Comparison of ENCODE assay signal across 28 cellular contexts in genomic region chr5:105954341-105954740, GRCh38.
"Had no signal": no experiment of that assay in that cellular context is flagged by ENCODE, and none has a peak within 500 bp of the region (broad histone marks: within the 10 kb centered on the region; RNA-seq: fewer than 3 reads in every experiment).

No MANE protein-coding gene starts in this region.

- H3K4me3 Mint-ChIP-seq: activated CD4-positive, alpha-beta T cell treated with anti-CD3 and anti-CD28 coated beads, Interleukin-2, amount 10 ng/mL, durations not matched to agents 7 days and 5 days; activated CD8-positive, alpha-beta memory T cell treated with anti-CD3 and anti-CD28 coated beads, Interleukin-2, amount 10 ng/mL, durations not matched to agents 7 days and 5 days; activated CD8-positive, alpha-beta T cell treated with anti-CD3 and anti-CD28 coated beads for 36 hours; activated naive CD8-positive, alpha-beta T cell treated with anti-CD3 and anti-CD28 coated beads, Interleukin-2, amount 50 U/mL, for 24 hours; mesothelial cell of epicardium; natural killer cell; stimulated activated naive CD8-positive, alpha-beta T cell treated with anti-CD3 and anti-CD28 coated beads, Interleukin-15, Interleukin-2, amounts not matched to agents 100 ng/mL and 50 ng/mL, for 24 hours; T-helper 2 cell treated with Interferon-gamma antibody and Interleukin-4, amounts not matched to agents 5 μg/mL and 100 μg/mL, for 36 hours had no signal

- H3K36me3 Mint-ChIP-seq: activated CD8-positive, alpha-beta memory T cell treated with anti-CD3 and anti-CD28 coated beads, Interleukin-2, amount 10 ng/mL, durations not matched to agents 7 days and 5 days; mesothelial cell of epicardium; natural killer cell had no signal

- H3K27ac Mint-ChIP-seq: activated CD4-positive, alpha-beta T cell treated with anti-CD3 and anti-CD28 coated beads, Interleukin-2, amount 10 ng/mL, durations not matched to agents 7 days and 5 days; activated CD8-positive, alpha-beta memory T cell treated with anti-CD3 and anti-CD28 coated beads, Interleukin-2, amount 10 ng/mL, durations not matched to agents 7 days and 5 days; activated CD8-positive, alpha-beta T cell treated with anti-CD3 and anti-CD28 coated beads for 36 hours; activated naive CD8-positive, alpha-beta T cell treated with anti-CD3 and anti-CD28 coated beads, Interleukin-2, amount 50 U/mL, for 24 hours; mesothelial cell of epicardium; natural killer cell; stimulated activated naive CD8-positive, alpha-beta T cell treated with anti-CD3 and anti-CD28 coated beads, Interleukin-15, Interleukin-2, amounts not matched to agents 100 ng/mL and 50 ng/mL, for 24 hours; T-helper 2 cell treated with Interferon-gamma antibody and Interleukin-4, amounts not matched to agents 5 μg/mL and 100 μg/mL, for 36 hours had no signal

- H3K9me3 Mint-ChIP-seq: activated CD4-positive, alpha-beta T cell treated with anti-CD3 and anti-CD28 coated beads, Interleukin-2, amount 10 ng/mL, durations not matched to agents 7 days and 5 days had no signal

- H3K27me3 Mint-ChIP-seq: activated CD4-positive, alpha-beta T cell treated with anti-CD3 and anti-CD28 coated beads, Interleukin-2, amount 10 ng/mL, durations not matched to agents 7 days and 5 days; activated CD8-positive, alpha-beta memory T cell treated with anti-CD3 and anti-CD28 coated beads, Interleukin-2, amount 10 ng/mL, durations not matched to agents 7 days and 5 days; activated CD8-positive, alpha-beta T cell treated with anti-CD3 and anti-CD28 coated beads for 36 hours; activated naive CD8-positive, alpha-beta T cell treated with anti-CD3 and anti-CD28 coated beads, Interleukin-2, amount 50 U/mL, for 24 hours; stimulated activated naive CD8-positive, alpha-beta T cell treated with anti-CD3 and anti-CD28 coated beads, Interleukin-15, Interleukin-2, amounts not matched to agents 100 ng/mL and 50 ng/mL, for 24 hours had no signal

- ATAC-seq: activated CD8-positive, alpha-beta memory T cell treated with anti-CD3 and anti-CD28 coated beads, Interleukin-2, amount 10 ng/mL, durations not matched to agents 7 days and 5 days; activated CD8-positive, alpha-beta T cell treated with anti-CD3 and anti-CD28 coated beads for 36 hours; activated naive CD8-positive, alpha-beta T cell treated with anti-CD3 and anti-CD28 coated beads, Interleukin-2, amount 50 U/mL, for 24 hours; body of pancreas; esophagus mucosa; left ventricle myocardium superior; natural killer cell; right cardiac atrium had no signal

- H3K36me3 ChIP-seq: neutrophil, ovary, thyroid gland, WERI-Rb-1 had no signal

- H3K27me3 ChIP-seq: body of pancreas, neutrophil, ovary, thyroid gland had no signal

- H3K4me1 Mint-ChIP-seq: activated CD4-positive, alpha-beta T cell treated with anti-CD3 and anti-CD28 coated beads, Interleukin-2, amount 10 ng/mL, durations not matched to agents 7 days and 5 days; activated CD8-positive, alpha-beta memory T cell treated with anti-CD3 and anti-CD28 coated beads, Interleukin-2, amount 10 ng/mL, durations not matched to agents 7 days and 5 days; activated naive CD8-positive, alpha-beta T cell treated with anti-CD3 and anti-CD28 coated beads, Interleukin-2, amount 50 U/mL, for 24 hours; natural killer cell had no signal

- H3K4me1 ChIP-seq: body of pancreas, thyroid gland had no signal

- H3K9me3 ChIP-seq: body of pancreas, neutrophil, ovary, thyroid gland had no signal

- DNase-seq: activated CD4-positive, alpha-beta T cell treated with anti-CD3 and anti-CD28 coated beads, Interleukin-2, amount 10 ng/mL, durations not matched to agents 7 days and 5 days; activated CD4-positive, CD25-positive, alpha-beta regulatory T cell treated with anti-CD3 and anti-CD28 coated beads, Interleukin-2, amount 50 U/mL, for 72 hours; activated CD8-positive, alpha-beta memory T cell treated with anti-CD3 and anti-CD28 coated beads, Interleukin-2, amount 10 ng/mL, durations not matched to agents 7 days and 5 days; activated CD8-positive, alpha-beta T cell treated with anti-CD3 and anti-CD28 coated beads for 36 hours; activated effector memory CD4-positive, alpha-beta T cell treated with anti-CD3 and anti-CD28 coated beads, Interleukin-2, amount 50 U/mL, for 16 hours; activated naive CD4-positive, alpha-beta T cell treated with anti-CD3 and anti-CD28 coated beads, Interleukin-2, amount 50 U/mL, for 16 hours; activated naive CD8-positive, alpha-beta T cell treated with anti-CD3 and anti-CD28 coated beads, Interleukin-2, amount 50 U/mL, for 24 hours; activated T-cell treated with anti-CD3 and anti-CD28 coated beads for 4 hours; anterior cingulate cortex; body of pancreas; caudate nucleus; effector memory CD4-positive, alpha-beta T cell; hippocampal formation; left ventricle myocardium superior; mammary epithelial cell; natural killer cell; ovary; right cardiac atrium; stimulated activated CD4-positive, alpha-beta T cell treated with anti-CD3 and anti-CD28 coated beads, Interleukin-1b, Interleukin-23, amount 100 ng/mL, for 48 hours; substantia nigra; thyroid gland; WERI-Rb-1 had no signal

- H3K4me3 ChIP-seq: body of pancreas, ovary, skin epidermis, thyroid gland had no signal

- H3K27ac ChIP-seq: body of pancreas, neutrophil, ovary, skin epidermis, thyroid gland, WERI-Rb-1 had no signal
